In the genomic region with DNA sequence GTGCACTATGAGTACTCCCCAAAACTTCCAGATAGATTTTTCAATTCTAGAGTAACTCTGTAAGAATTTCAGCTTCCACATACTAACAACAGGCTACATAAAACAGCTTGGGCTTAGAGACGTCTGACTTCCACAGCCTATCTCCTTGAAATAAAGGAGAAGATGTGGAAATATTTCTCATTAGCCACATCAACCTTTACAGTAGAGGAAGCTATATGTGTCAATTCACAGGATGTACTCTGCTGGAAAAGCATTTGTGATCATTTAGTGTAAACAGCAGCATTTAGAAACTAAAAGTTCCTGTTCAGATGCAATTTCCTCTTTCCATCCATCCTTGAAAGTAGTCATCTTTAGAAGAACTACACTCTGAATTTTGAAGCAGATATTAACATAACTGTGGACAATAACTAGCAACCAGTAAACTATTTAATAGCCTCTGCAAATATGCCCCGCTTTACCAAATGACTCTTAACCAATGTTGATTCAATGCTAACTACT, we compare ENCODE assay signal across 18 cellular contexts. TPM values are rescaled to one million over a fixed set of nuclear protein-coding genes. Genes with fewer than 3 reads are reported as not detected.
DNase-seq lines count a peak whose midpoint lies in the region; ATAC-seq lines count a peak whose summit lies in the region.
"Had no signal": no experiment of that assay in that cellular context is flagged by ENCODE, and none has a peak within 500 bp of the region (broad histone marks: within the 10 kb centered on the region; RNA-seq: fewer than 3 reads in every experiment).

No MANE protein-coding gene starts in this region.

- no peaks in the 10 kb centered on the region for H3K9me3 ChIP-seq in CD4-positive, CD25-positive, alpha-beta regulatory T cell (ENCODE audit: control insufficient read depth in 2 of 2, low read length in 2 of 2)
- H3K9me3 ChIP-seq in naive thymus-derived CD4-positive, alpha-beta T cell (ENCODE audit: control insufficient read depth in 2 of 3, low read length in 3 of 3) = no peaks in the 10 kb centered on the region
- H3K9me3 ChIP-seq in HAP-1 = no peaks in the 10 kb centered on the region
- H3K9me3 ChIP-seq: esophagus muscularis mucosa had no signal

- H3K27me3 ChIP-seq in CD4-positive, CD25-positive, alpha-beta regulatory T cell (ENCODE audit: control insufficient read depth, insufficient read depth, low read length) = no peaks in the 10 kb centered on the region
- no peaks in the 10 kb centered on the region for H3K27me3 ChIP-seq in naive thymus-derived CD4-positive, alpha-beta T cell (ENCODE audit: control insufficient read depth in 2 of 2, insufficient read depth in 2 of 2, low read length in 2 of 2)
- no peaks in the 10 kb centered on the region for H3K27me3 ChIP-seq in HAP-1 (ENCODE audit: low read depth)
- H3K27me3 ChIP-seq: esophagus muscularis mucosa, hepatocyte had no signal

- intact Hi-C loops in naive thymus-derived CD4-positive, alpha-beta T cell (cut with micrococcal nuclease) = no loop called here

- peaks cover 67% of the 10 kb centered on the region for H3K4me1 ChIP-seq in CD4-positive, CD25-positive, alpha-beta regulatory T cell (ENCODE audit: control insufficient read depth, insufficient read depth, low read length, poor library complexity, severe bottlenecking)
- H3K4me1 ChIP-seq in naive thymus-derived CD4-positive, alpha-beta T cell (ENCODE audit: control insufficient read depth in 2 of 2, insufficient read depth in 2 of 2, low read length in 2 of 2) = peaks cover 20 to 80% of the 10 kb centered on the region in 2 donors
- H3K4me1 ChIP-seq in HAP-1 = peaks cover 82% of the 10 kb centered on the region

- H3K27ac ChIP-seq in CD4-positive, CD25-positive, alpha-beta regulatory T cell (ENCODE audit: insufficient read depth, low read length, poor library complexity, severe bottlenecking) = peak overlapping the region; percentile 3
- peak overlapping the region; percentile 65 for H3K27ac ChIP-seq in naive thymus-derived CD4-positive, alpha-beta T cell (ENCODE audit: low read depth, low read length)
- H3K27ac ChIP-seq: esophagus muscularis mucosa had no signal

- no peaks in the 10 kb centered on the region for H3K27me3 Mint-ChIP-seq in CD4-positive, CD25-positive, alpha-beta regulatory T cell
- H3K27me3 Mint-ChIP-seq in IgD-negative memory B cell = no peaks in the 10 kb centered on the region
- H3K27me3 Mint-ChIP-seq in activated T-helper 17 cell treated with anti-CD3 and anti-CD28 coated beads, Interleukin-2, amount 50 U/mL, for 72 hours = no peaks in the 10 kb centered on the region
- no peaks in the 10 kb centered on the region for H3K27me3 Mint-ChIP-seq in naive thymus-derived CD4-positive, alpha-beta T cell

- peaks cover 47 to 98% (median 65%) of the 10 kb centered on the region in 4 donors for H3K4me1 Mint-ChIP-seq in CD4-positive, CD25-positive, alpha-beta regulatory T cell
- H3K4me1 Mint-ChIP-seq in IgD-negative memory B cell = peaks cover 34 to 50% (median 43%) of the 10 kb centered on the region in 3 donors
- H3K4me1 Mint-ChIP-seq in activated T-helper 17 cell treated with anti-CD3 and anti-CD28 coated beads, Interleukin-2, amount 50 U/mL, for 72 hours = peaks cover 41% of the 10 kb centered on the region
- H3K4me1 Mint-ChIP-seq in naive thymus-derived CD4-positive, alpha-beta T cell = peaks cover 56 to 97% (median 83%) of the 10 kb centered on the region in 7 donors

- peak overlapping the region in 2 of 4 donors; percentile 56 to 57 for H3K4me3 Mint-ChIP-seq in CD4-positive, CD25-positive, alpha-beta regulatory T cell
- H3K4me3 Mint-ChIP-seq in IgD-negative memory B cell = peak overlapping the region in 3 of 4 donors; percentile 19 to 79 (median 28)
- H3K4me3 Mint-ChIP-seq in activated T-helper 17 cell treated with anti-CD3 and anti-CD28 coated beads, Interleukin-2, amount 50 U/mL, for 72 hours = peak overlapping the region; percentile 44
- peak overlapping the region; percentile 24 to 67 (median 50) for H3K4me3 Mint-ChIP-seq in naive thymus-derived CD4-positive, alpha-beta T cell
- H3K4me3 Mint-ChIP-seq: HFFc6 had no signal

- in situ Hi-C loops in HAP-1 (cut with MboI; ENCODE audit: low sequenced_read_pairs) = loop anchor here (5.0 kb wide), 1 partner anchor 47 kb away; a partner anchor contains a TSS

- no peaks in the 10 kb centered on the region for H3K9me3 Mint-ChIP-seq in CD4-positive, CD25-positive, alpha-beta regulatory T cell
- no peaks in the 10 kb centered on the region for H3K9me3 Mint-ChIP-seq in IgD-negative memory B cell
- H3K9me3 Mint-ChIP-seq in activated T-helper 17 cell treated with anti-CD3 and anti-CD28 coated beads, Interleukin-2, amount 50 U/mL, for 72 hours = no peaks in the 10 kb centered on the region
- H3K9me3 Mint-ChIP-seq in naive thymus-derived CD4-positive, alpha-beta T cell = no peaks in the 10 kb centered on the region
- H3K9me3 Mint-ChIP-seq: HFFc6 had no signal

- DNase-seq in CD4-positive, CD25-positive, alpha-beta regulatory T cell = no peak
- DNase-seq in naive thymus-derived CD4-positive, alpha-beta T cell = no peak
- DNase-seq in retina = no peak
- DNase-seq in HAP-1 (ENCODE audit: low spot score in 2 of 2) = no peak
- DNase-seq in NCI-H1048 (lab: John Stamatoyannopoulos, UW) = no peak
- DNase-seq: activated CD8-positive, alpha-beta memory T cell treated with anti-CD3 and anti-CD28 coated beads, Interleukin-2, amount 50 U/mL, for 4 hours; anterior cingulate cortex; COR-L47; GDM1; HFFc6; right cardiac atrium; SHP77 treated with DMSO at 0.1 percent for 48 hours; stimulated activated CD4-positive, alpha-beta T cell treated with anti-CD3 and anti-CD28 coated beads, Interleukin-2, amount 100 ng/mL, for 24 hours had no signal

- H3K27ac Mint-ChIP-seq in CD4-positive, CD25-positive, alpha-beta regulatory T cell = peak overlapping the region; percentile 79 to 94 (median 84)
- H3K27ac Mint-ChIP-seq in IgD-negative memory B cell = peak overlapping the region; percentile 66 to 91 (median 83)
- peak overlapping the region; percentile 56 for H3K27ac Mint-ChIP-seq in activated T-helper 17 cell treated with anti-CD3 and anti-CD28 coated beads, Interleukin-2, amount 50 U/mL, for 72 hours
- H3K27ac Mint-ChIP-seq in naive thymus-derived CD4-positive, alpha-beta T cell = peak overlapping the region; percentile 75 to 95 (median 84)
- H3K27ac Mint-ChIP-seq: HFFc6 had no signal

- no peak for ATAC-seq in CD4-positive, CD25-positive, alpha-beta regulatory T cell (ENCODE audit: low read depth in 2 of 2)
- ATAC-seq in activated T-helper 17 cell treated with anti-CD3 and anti-CD28 coated beads, Interleukin-2, amount 50 U/mL, for 72 hours (replicated peaks) = no peak
- ATAC-seq in naive thymus-derived CD4-positive, alpha-beta T cell = no peak
- ATAC-seq in GM19395 (IDR thresholded peaks at IDR 0.05; ENCODE audit: unreplicated experiment) = no peak
- ATAC-seq: right cardiac atrium had no signal

- POLR2A ChIA-PET in naive thymus-derived CD4-positive, alpha-beta T cell (lab: Charles Lee) = interaction anchor here (0.6 to 4.5 kb wide), 9 partner anchors 11 to 461 kb away, joined by 3 to 37 read pairs (median 5); no protein-coding TSS in a partner anchor

- CTCF ChIA-PET in naive thymus-derived CD4-positive, alpha-beta T cell (lab: Charles Lee) = interaction anchor here (0.6 to 2.7 kb wide), 6 partner anchors 11 to 384 kb away, joined by 3 to 13 read pairs (median 4); no protein-coding TSS in a partner anchor

- H3K36me3 ChIP-seq in CD4-positive, CD25-positive, alpha-beta regulatory T cell (ENCODE audit: control insufficient read depth, insufficient read depth, low read length) = peaks cover 64% of the 10 kb centered on the region
- peaks cover 5 to 55% (median 14%) of the 10 kb centered on the region in 3 experiments for H3K36me3 ChIP-seq in naive thymus-derived CD4-positive, alpha-beta T cell (ENCODE audit: control insufficient read depth in 2 of 3, insufficient read depth in 3 of 3, low read length in 3 of 3)
- H3K36me3 ChIP-seq in HAP-1 (replicated peaks) = peaks cover 42% of the 10 kb centered on the region

- peak overlapping the region; percentile 15 for H3K4me3 ChIP-seq in CD4-positive, CD25-positive, alpha-beta regulatory T cell (ENCODE audit: low read depth, low read length)
- no peak overlapping the region for H3K4me3 ChIP-seq in naive thymus-derived CD4-positive, alpha-beta T cell (ENCODE audit: low read length)
- no peak overlapping the region for H3K4me3 ChIP-seq in HAP-1
- H3K4me3 ChIP-seq: esophagus muscularis mucosa, hepatocyte had no signal

- H3K36me3 Mint-ChIP-seq in CD4-positive, CD25-positive, alpha-beta regulatory T cell = peaks cover 54% of the 10 kb centered on the region
- H3K36me3 Mint-ChIP-seq in IgD-negative memory B cell = peaks cover 7% of the 10 kb centered on the region
- H3K36me3 Mint-ChIP-seq in activated T-helper 17 cell treated with anti-CD3 and anti-CD28 coated beads, Interleukin-2, amount 50 U/mL, for 72 hours (ENCODE audit: low read depth) = peaks cover 99% of the 10 kb centered on the region
- peaks cover 15 to 51% (median 43%) of the 10 kb centered on the region in 5 donors for H3K36me3 Mint-ChIP-seq in naive thymus-derived CD4-positive, alpha-beta T cell

RNA-seq across cellular contexts. Expression of a gene that starts 46.2 kb away (rescaled TPM):
- 302 TPM for total RNA-seq in CD4-positive, CD25-positive, alpha-beta regulatory T cell
- polyA plus RNA-seq in CD4-positive, CD25-positive, alpha-beta regulatory T cell = 10 to 100 TPM; 60.4 to 79.6 (median 64.2) TPM
- 86.1 TPM for polyA plus RNA-seq in IgD-negative memory B cell
- 100 to 1,000 TPM; 238 to 263 TPM for total RNA-seq in activated T-helper 17 cell treated with anti-CD3 and anti-CD28 coated beads, Interleukin-2, amount 50 U/mL, for 72 hours
- 100 to 1,000 TPM; 232 to 437 (median 385) TPM for total RNA-seq in naive thymus-derived CD4-positive, alpha-beta T cell
- polyA plus RNA-seq in naive thymus-derived CD4-positive, alpha-beta T cell = 100 to 1,000 TPM in 1 of 2 donors, 10 to 100 TPM in 1; 89.5 to 144 TPM
